Comparison of ENCODE assay signal across 37 cellular contexts in genomic region chr10:71641449-71641848, GRCh38.
"Had no signal": no experiment of that assay in that cellular context is flagged by ENCODE, and none has a peak within 500 bp of the region (broad histone marks: within the 10 kb centered on the region; RNA-seq: fewer than 3 reads in every experiment).

No MANE protein-coding gene starts in this region.

- DNase-seq: activated CD4-positive, alpha-beta memory T cell treated with anti-CD3 and anti-CD28 coated beads for 36 hours; activated CD4-positive, alpha-beta T cell treated with anti-CD3 and anti-CD28 coated beads for 36 hours; activated CD4-positive, alpha-beta T cell treated with anti-CD3 and anti-CD28 coated beads, Interleukin-2, amount 10 ng/mL, durations not matched to agents 24 days and 14 days; activated CD4-positive, CD25-positive, alpha-beta regulatory T cell; activated CD4-positive, CD25-positive, alpha-beta regulatory T cell treated with anti-CD3 and anti-CD28 coated beads, Interleukin-2, amount 50 U/mL, for 72 hours; activated CD8-positive, alpha-beta memory T cell treated with anti-CD3 and anti-CD28 coated beads, Interleukin-2, amount 10 ng/mL, durations not matched to agents 7 days and 5 days; activated CD8-positive, alpha-beta memory T cell treated with anti-CD3 and anti-CD28 coated beads, Interleukin-2, amount 50 U/mL, for 4 hours; activated CD8-positive, alpha-beta T cell treated with anti-CD3 and anti-CD28 coated beads, Interleukin-2, amount 10 ng/mL, durations not matched to agents 7 days and 5 days; activated effector memory CD4-positive, alpha-beta T cell treated with anti-CD3 and anti-CD28 coated beads, Interleukin-2, amount 50 U/mL, for 16 hours; activated naive CD4-positive, alpha-beta T cell treated with anti-CD3 and anti-CD28 coated beads, Interleukin-2, amount 10 ng/mL, durations not matched to agents 7 days and 5 days; activated T-cell treated with anti-CD3 and anti-CD28 coated beads, Interleukin-2, amount 50 U/mL, for 1 hour; activated T-cell treated with anti-CD3 and anti-CD28 coated beads, Interleukin-2, amount 50 U/mL, for 48 hours; amniotic stem cell; anterior cingulate cortex; brain microvascular endothelial cell; caudate nucleus; colonic mucosa; dorsolateral prefrontal cortex; effector memory CD4-positive, alpha-beta T cell; endodermal cell; erythroblast; foreskin keratinocyte; gastrocnemius medialis; glutamatergic neuron; heart right ventricle; T-helper 1 cell; T-helper 17 cell; T1000; WERI-Rb-1 had no signal

- H3K27ac Mint-ChIP-seq: activated CD4-positive, alpha-beta memory T cell treated with anti-CD3 and anti-CD28 coated beads for 36 hours; activated CD4-positive, alpha-beta T cell treated with anti-CD3 and anti-CD28 coated beads for 36 hours; activated CD4-positive, alpha-beta T cell treated with anti-CD3 and anti-CD28 coated beads, Interleukin-2, amount 10 ng/mL, durations not matched to agents 24 days and 14 days; activated CD8-positive, alpha-beta memory T cell treated with anti-CD3 and anti-CD28 coated beads, Interleukin-2, amount 10 ng/mL, durations not matched to agents 7 days and 5 days; activated CD8-positive, alpha-beta T cell treated with anti-CD3 and anti-CD28 coated beads, Interleukin-2, amount 10 ng/mL, durations not matched to agents 7 days and 5 days; activated naive CD4-positive, alpha-beta T cell treated with anti-CD3 and anti-CD28 coated beads, Interleukin-2, amount 10 ng/mL, durations not matched to agents 7 days and 5 days; activated naive CD8-positive, alpha-beta T cell; activated T-helper 1 cell treated with anti-CD3 and anti-CD28 coated beads, Interleukin-12 subunit alpha, Interleukin-12 subunit beta, Interleukin-2, Interleukin-4 antibody, amounts not matched to agents 30 ng/mL and 10 ng/mL and 1 ng/mL, durations not matched to agents 14 hours and 24 hours and 36 hours; activated T-helper 2 cell treated with anti-CD3 and anti-CD28 coated beads, Interferon-gamma antibody, Interleukin-2, Interleukin-4, amounts not matched to agents 10 μg/mL and 5 μg/mL and 100 μg/mL, durations not matched to agents 14 hours and 24 hours and 36 hours; dendritic cell treated with granulocyte-macrophage colony-stimulating factor and Interleukin-4, amounts not matched to agents 40 ng/mL and 50 ng/mL, for 4 days; endodermal cell; T-helper 17 cell; T-helper 2 cell treated with Interferon-gamma antibody and Interleukin-4, amounts not matched to agents 5 μg/mL and 100 μg/mL, for 36 hours had no signal

- H3K4me3 ChIP-seq: colonic mucosa, dorsolateral prefrontal cortex, esophagus muscularis mucosa, gastrocnemius medialis, heart right ventricle, hepatocyte had no signal

- ATAC-seq: activated CD4-positive, alpha-beta T cell treated with anti-CD3 and anti-CD28 coated beads for 36 hours; activated CD8-positive, alpha-beta memory T cell treated with anti-CD3 and anti-CD28 coated beads, Interleukin-2, amount 10 ng/mL, durations not matched to agents 7 days and 5 days; activated CD8-positive, alpha-beta T cell treated with anti-CD3 and anti-CD28 coated beads, Interleukin-2, amount 10 ng/mL, durations not matched to agents 7 days and 5 days; foreskin keratinocyte; gastrocnemius medialis; heart right ventricle; T-helper 17 cell had no signal

- H3K36me3 ChIP-seq: brain microvascular endothelial cell, colonic mucosa, esophagus muscularis mucosa, gastrocnemius medialis, heart right ventricle had no signal

- H3K27ac ChIP-seq: brain microvascular endothelial cell, colonic mucosa, dorsolateral prefrontal cortex, esophagus muscularis mucosa, foreskin keratinocyte, gastrocnemius medialis, heart right ventricle, hepatocyte, WERI-Rb-1 had no signal

- H3K27me3 ChIP-seq: colonic mucosa, dorsolateral prefrontal cortex, esophagus muscularis mucosa, gastrocnemius medialis, hepatocyte had no signal

- H3K9me3 ChIP-seq: colonic mucosa, esophagus muscularis mucosa, gastrocnemius medialis, heart right ventricle had no signal

- H3K27me3 Mint-ChIP-seq: activated CD4-positive, alpha-beta memory T cell treated with anti-CD3 and anti-CD28 coated beads for 36 hours; activated CD4-positive, alpha-beta T cell treated with anti-CD3 and anti-CD28 coated beads for 36 hours; activated CD8-positive, alpha-beta memory T cell treated with anti-CD3 and anti-CD28 coated beads, Interleukin-2, amount 10 ng/mL, durations not matched to agents 7 days and 5 days; activated naive CD8-positive, alpha-beta T cell; T-helper 17 cell had no signal

- H3K9me3 Mint-ChIP-seq: activated CD4-positive, alpha-beta memory T cell treated with anti-CD3 and anti-CD28 coated beads for 36 hours; activated CD4-positive, alpha-beta T cell treated with anti-CD3 and anti-CD28 coated beads, Interleukin-2, amount 10 ng/mL, durations not matched to agents 24 days and 14 days; activated naive CD4-positive, alpha-beta T cell treated with anti-CD3 and anti-CD28 coated beads, Interleukin-2, amount 10 ng/mL, durations not matched to agents 7 days and 5 days; activated T-helper 1 cell treated with anti-CD3 and anti-CD28 coated beads, Interleukin-12 subunit alpha, Interleukin-12 subunit beta, Interleukin-2, Interleukin-4 antibody, amounts not matched to agents 30 ng/mL and 10 ng/mL and 1 ng/mL, durations not matched to agents 14 hours and 24 hours and 36 hours; activated T-helper 2 cell treated with anti-CD3 and anti-CD28 coated beads, Interferon-gamma antibody, Interleukin-2, Interleukin-4, amounts not matched to agents 10 μg/mL and 5 μg/mL and 100 μg/mL, durations not matched to agents 14 hours and 24 hours and 36 hours; dendritic cell treated with granulocyte-macrophage colony-stimulating factor and Interleukin-4, amounts not matched to agents 40 ng/mL and 50 ng/mL, for 4 days; endodermal cell; T-helper 2 cell treated with Interferon-gamma antibody and Interleukin-4, amounts not matched to agents 5 μg/mL and 100 μg/mL, for 36 hours had no signal

- H3K4me1 ChIP-seq: foreskin keratinocyte had no signal

- FAIRE-seq: astrocyte had no signal

- H2AFZ ChIP-seq: hepatocyte had no signal

- H3K36me3 Mint-ChIP-seq: activated CD4-positive, alpha-beta memory T cell treated with anti-CD3 and anti-CD28 coated beads for 36 hours; activated CD8-positive, alpha-beta memory T cell treated with anti-CD3 and anti-CD28 coated beads, Interleukin-2, amount 10 ng/mL, durations not matched to agents 7 days and 5 days; activated naive CD4-positive, alpha-beta T cell treated with anti-CD3 and anti-CD28 coated beads, Interleukin-2, amount 10 ng/mL, durations not matched to agents 7 days and 5 days; activated naive CD8-positive, alpha-beta T cell had no signal

- H3K79me2 ChIP-seq: hepatocyte had no signal

- H3K4me2 ChIP-seq: hepatocyte had no signal

- H3K4me3 Mint-ChIP-seq: activated CD4-positive, alpha-beta memory T cell treated with anti-CD3 and anti-CD28 coated beads for 36 hours; activated CD4-positive, alpha-beta T cell treated with anti-CD3 and anti-CD28 coated beads for 36 hours; activated CD4-positive, alpha-beta T cell treated with anti-CD3 and anti-CD28 coated beads, Interleukin-2, amount 10 ng/mL, durations not matched to agents 24 days and 14 days; activated CD8-positive, alpha-beta memory T cell treated with anti-CD3 and anti-CD28 coated beads, Interleukin-2, amount 10 ng/mL, durations not matched to agents 7 days and 5 days; activated CD8-positive, alpha-beta T cell treated with anti-CD3 and anti-CD28 coated beads, Interleukin-2, amount 10 ng/mL, durations not matched to agents 7 days and 5 days; activated naive CD4-positive, alpha-beta T cell treated with anti-CD3 and anti-CD28 coated beads, Interleukin-2, amount 10 ng/mL, durations not matched to agents 7 days and 5 days; activated naive CD8-positive, alpha-beta T cell; activated T-helper 1 cell treated with anti-CD3 and anti-CD28 coated beads, Interleukin-12 subunit alpha, Interleukin-12 subunit beta, Interleukin-2, Interleukin-4 antibody, amounts not matched to agents 30 ng/mL and 10 ng/mL and 1 ng/mL, durations not matched to agents 14 hours and 24 hours and 36 hours; dendritic cell treated with granulocyte-macrophage colony-stimulating factor and Interleukin-4, amounts not matched to agents 40 ng/mL and 50 ng/mL, for 4 days; endodermal cell; T-helper 17 cell; T-helper 2 cell treated with Interferon-gamma antibody and Interleukin-4, amounts not matched to agents 5 μg/mL and 100 μg/mL, for 36 hours had no signal
